ENCODE assay signal across 10 cellular contexts in the genomic region with DNA sequence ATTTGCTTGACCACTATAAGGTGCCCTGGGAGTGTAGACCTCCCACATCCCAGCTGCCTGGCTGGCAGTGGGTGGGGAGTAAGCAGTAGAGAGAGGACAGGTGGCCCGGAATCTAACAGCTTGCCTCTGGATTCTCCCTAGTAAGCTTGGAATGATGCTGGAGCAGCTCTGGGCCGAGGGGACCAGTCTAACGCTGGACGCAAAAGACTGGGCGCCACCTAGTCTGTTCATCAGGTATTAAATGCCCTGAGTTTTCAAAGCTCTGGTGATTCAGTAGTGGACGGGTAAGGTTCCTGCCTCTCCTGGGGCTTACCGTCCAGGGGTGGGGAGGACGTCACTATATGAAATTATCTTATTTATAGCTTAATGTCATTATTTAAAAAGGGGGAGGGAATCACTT. TPM values are rescaled to one million over a fixed set of nuclear protein-coding genes. Genes with fewer than 3 reads are reported as not detected.
DNase-seq lines count a peak whose midpoint lies in the region; ATAC-seq, FAIRE-seq and TF ChIP-seq lines count a peak whose summit lies in the region.
"Had no signal": no experiment of that assay in that cellular context is flagged by ENCODE, and none has a peak within 500 bp of the region (broad histone marks: within the 10 kb centered on the region; RNA-seq: fewer than 3 reads in every experiment).

No MANE protein-coding gene starts in this region.

- no peaks in the 10 kb centered on the region for H3K9me1 ChIP-seq in K562 (ENCODE audit: control insufficient read depth, insufficient read depth, low read length)

- H3K36me3 ChIP-seq in HUES48 (ENCODE audit: control insufficient read depth, insufficient read depth, low read length) (no peaks in the 10 kb centered on the region), K562 (ENCODE audit: control insufficient read depth, insufficient read depth, low read length) (no peaks in the 10 kb centered on the region), lower lobe of right lung (no peaks in the 10 kb centered on the region)
- no peaks in the 10 kb centered on the region for H3K36me3 ChIP-seq in CD4-positive, alpha-beta memory T cell (ENCODE audit: insufficient read depth, low read length)

- in situ Hi-C loops in K562 (cut with MboI), result no loop called here

- POLR2A ChIA-PET in K562 (lab: Yijun Ruan, JAX), result interaction anchor here (0.6 kb wide), 2 partner anchors 43 to 535 kb away, joined by 3 to 4 read pairs; no protein-coding TSS in a partner anchor
- POLR2A ChIA-PET in CD4-positive, alpha-beta memory T cell (lab: Charles Lee; ENCODE audit: partially characterized antibody), result no interaction called here

- H3K27ac Mint-ChIP-seq in CD4-positive, alpha-beta memory T cell, result no peak overlapping the region

- peak overlapping the region in 4 of 8 donors; percentile 17 to 73 (median 42) for H3K4me3 Mint-ChIP-seq in CD4-positive, alpha-beta memory T cell

- DNase-seq in AG09309 (ENCODE audit: low read depth) (no peak), K562 (ENCODE audit: extremely low read depth in 1 of 4, low spot score in 3 of 4) (peak in 1 of 4 experiments; percentile 15), lower lobe of right lung (no peak), epidermal melanocyte (ENCODE audit: insufficient read length, low spot score) (no peak)
- DNase-seq in CD4-positive, alpha-beta memory T cell, result no peak
- DNase-seq: DND-41, Karpas-422 had no signal

- peaks cover 29% of the 10 kb centered on the region for H3K27me3 ChIP-seq in HUES48 (ENCODE audit: control insufficient read depth, insufficient read depth, low read length)
- peaks cover 8 to 31% of the 10 kb centered on the region in 2 experiments; a peak in 4 of 5 replicates for H3K27me3 ChIP-seq in K562 (ENCODE audit: control insufficient read depth in 2 of 2, insufficient read depth in 2 of 2, low read length in 2 of 2)
- H3K27me3 ChIP-seq in lower lobe of right lung (ENCODE audit: low read depth), result peaks cover 35% of the 10 kb centered on the region
- peaks cover 10% of the 10 kb centered on the region for H3K27me3 ChIP-seq in CD4-positive, alpha-beta memory T cell (ENCODE audit: insufficient read depth, low read length)

- H4K20me1 ChIP-seq in K562 (replicated peaks; ENCODE audit: control insufficient read depth, insufficient read depth, low read length), result no peaks in the 10 kb centered on the region

- no peaks in the 10 kb centered on the region for H3K9me3 ChIP-seq in HUES48 (ENCODE audit: control insufficient read depth, insufficient read depth, low read length)
- no peaks in the 10 kb centered on the region for H3K9me3 ChIP-seq in K562 (replicated peaks; ENCODE audit: control insufficient read depth, insufficient read depth, low read depth, low read length)
- no peaks in the 10 kb centered on the region for H3K9me3 ChIP-seq in lower lobe of right lung
- H3K9me3 ChIP-seq in CD4-positive, alpha-beta memory T cell (ENCODE audit: control insufficient read depth in 1 of 2, low read length in 2 of 2), result no peaks in the 10 kb centered on the region

- H3K4me1 ChIP-seq in HUES48 (ENCODE audit: control insufficient read depth, insufficient read depth, low read length) (peaks cover 8% of the 10 kb centered on the region; the same call in 1 of the 2 replicates), K562 (replicated peaks in 1 of 2; ENCODE audit: control insufficient read depth in 2 of 2, insufficient read depth in 2 of 2, low read length in 2 of 2) (peaks cover 0 to 10% of the 10 kb centered on the region in 2 experiments; a peak in 1 of 5 replicates), lower lobe of right lung (no peaks in the 10 kb centered on the region)
- H3K4me1 ChIP-seq in CD4-positive, alpha-beta memory T cell (ENCODE audit: insufficient read depth, low read length), result no peaks in the 10 kb centered on the region

- TF ChIP-seq POLR2A in K562 (conservative IDR thresholded peaks at IDR 0.05), result no peak

- no peaks in the 10 kb centered on the region for H3K36me3 Mint-ChIP-seq in CD4-positive, alpha-beta memory T cell

- H3K27ac ChIP-seq in HUES48 (ENCODE audit: low read depth, low read length) (no peak overlapping the region), K562 (ENCODE audit: extremely low read depth, low read depth, low read length) (no peak overlapping the region), lower lobe of right lung (no peak overlapping the region)
- no peak overlapping the region for H3K27ac ChIP-seq in CD4-positive, alpha-beta memory T cell (ENCODE audit: low read depth, low read length)

- peaks cover 0 to 5% (median under 1%) of the 10 kb centered on the region in 4 donors for H3K4me1 Mint-ChIP-seq in CD4-positive, alpha-beta memory T cell

- intact Hi-C loops in K562 (cut with micrococcal nuclease), result loop anchor here (5.0 kb wide), 1 partner anchor 274 kb away; no protein-coding TSS in a partner anchor
- intact Hi-C loops in lower lobe of right lung (cut with DNase I), result no loop called here
- intact Hi-C loops in CD4-positive, alpha-beta memory T cell (cut with micrococcal nuclease), result no loop called here

- CTCF ChIA-PET in K562 (lab: Yijun Ruan, JAX; ENCODE audit: low intra/inter-chr PET ratio), result no interaction called here
- CTCF ChIA-PET in CD4-positive, alpha-beta memory T cell (lab: Charles Lee; ENCODE audit: partially characterized antibody), result interaction anchor here (0.6 to 5.9 kb wide), 3 partner anchors 9 to 327 kb away, joined by 3 to 34 read pairs (median 3); no protein-coding TSS in a partner anchor

- H3K27me3 Mint-ChIP-seq in CD4-positive, alpha-beta memory T cell, result peaks cover 24 to 38% of the 10 kb centered on the region in 2 donors

- no peak for FAIRE-seq in K562 (lab: Jason Lieb, UNC)

- no peak overlapping the region for H3K4me2 ChIP-seq in K562 (ENCODE audit: insufficient read depth, low read length)

- TF ChIP-seq RAD21 in K562 (CRISPR knock-in tag; conservative IDR thresholded peaks at IDR 0.05 in 1 of 2, IDR thresholded peaks at IDR 0.05 in 1 of 2), result 0 out of 4 replicates have a peak, but pooled peaks of 1 of the 2 experiments have one; percentile 17

- ATAC-seq in K562, result peak; percentile 62
- ATAC-seq in lower lobe of right lung, result peak; percentile 52 to 75
- no peak for ATAC-seq in GM19467 (IDR thresholded peaks at IDR 0.05; ENCODE audit: unreplicated experiment)
- ATAC-seq in HG02642 (IDR thresholded peaks at IDR 0.05; ENCODE audit: poor library complexity, unreplicated experiment), result no peak

- H3K9me3 Mint-ChIP-seq in CD4-positive, alpha-beta memory T cell, result no peaks in the 10 kb centered on the region

- no peaks in the 10 kb centered on the region for H3K79me2 ChIP-seq in K562 (ENCODE audit: control insufficient read depth, insufficient read depth, low read length)

- under 1% methylated on average over 8 of the region's 8 CpGs for WGBS in K562 (ENCODE audit: insufficient coverage, low coverage, missing lambda C conversion rate)

- BruUV-seq in K562 (replicated peaks; lab: Mats Ljungman, UMichigan), result no TSS peak

- H3K9ac ChIP-seq in HUES48 (ENCODE audit: low read depth, low read length) (peak overlapping the region; percentile 49; the same call in 1 of the 2 replicates), K562 (ENCODE audit: insufficient read depth in 1 of 2, low read depth in 2 of 2, low read length in 2 of 2) (no peak overlapping the region)

- TF ChIP-seq CTCF in AG09309 (IDR thresholded peaks at IDR 0.05; ENCODE audit: control insufficient read depth, insufficient read depth, low read depth, low read length, missing control alignments) (no peak), K562 (IDR thresholded peaks at IDR 0.05 in 2 of 3, conservative IDR thresholded peaks at IDR 0.05 in 1 of 3; ENCODE audit: insufficient read depth in 2 of 3, low read depth in 1 of 3, low read length in 3 of 3) (peak in 1 of 3 experiments; percentile 19; a peak in 2 of 6 replicates), lower lobe of right lung (IDR thresholded peaks at IDR 0.05) (no peak)

- H3K4me3 ChIP-seq in AG09309 (ENCODE audit: control insufficient read depth, low read depth, low read length) (peak overlapping the region; percentile 58), HUES48 (ENCODE audit: low read depth, low read length) (peak overlapping the region; percentile 68), K562 (no peak overlapping the region), lower lobe of right lung (no peak overlapping the region)
- no peak overlapping the region for H3K4me3 ChIP-seq in CD4-positive, alpha-beta memory T cell (ENCODE audit: low read length in 2 of 2)

- no peak overlapping the region for H2AFZ ChIP-seq in K562 (ENCODE audit: low read depth, low read length)

- TF ChIP-seq EP300 in K562 (IDR thresholded peaks at IDR 0.05; ENCODE audit: low read length), result no peak

RNA-seq across cellular contexts. Expression of a gene that starts 0.6 kb away (rescaled TPM):
- total RNA-seq in K562 (2011; cell fraction: chromatin; rRNA removed; ENCODE audit: low replicate concordance), result not detected in 2 replicates
- total RNA-seq in K562 (2011; cell fraction: nucleolus; rRNA removed), result not detected in 2 replicates
- total RNA-seq in K562 (2011; cell fraction: nucleoplasm; rRNA removed), result not detected in 2 replicates
- total RNA-seq in K562 (2014; rRNA removed), result not detected in 2 replicates
- total RNA-seq in K562 (2014; rRNA removed; fragmentation: Illumina TruSeq; extraction: Trizol), result not detected in 2 replicates
- total RNA-seq in K562 (2015; rRNA removed; fragmentation: Illumina TruSeq; extraction: Trizol), result not detected in 2 replicates
- not detected in 2 replicates for total RNA-seq in K562 (2021)
- not detected in 2 replicates for polyA plus RNA-seq in K562 (2011; rRNA removed)
- polyA plus RNA-seq in K562 (2011; cell fraction: cytosol; rRNA removed), result not detected in 2 replicates
- not detected in 2 replicates for polyA plus RNA-seq in K562 (2011; cell fraction: nucleus; rRNA removed)
- polyA plus RNA-seq in K562 (2012), result not detected in 2 replicates
- polyA plus RNA-seq in K562 (2014; fragmentation: Illumina TruSeq; extraction: Trizol), result not detected in 2 replicates
- not detected for polyA plus RNA-seq in K562 (2014; fragmentation: Nextera tagmentation; extraction: Ambion mirVana)
- polyA plus RNA-seq in K562 (2014; rRNA removed), result not detected in 2 replicates
- polyA minus RNA-seq in K562 (2011; rRNA and poly(A)+ RNA removed), result not detected in 2 replicates
- polyA minus RNA-seq in K562 (2011; cell fraction: cytosol; rRNA and poly(A)+ RNA removed), result not detected in 2 replicates
- polyA minus RNA-seq in K562 (2011; cell fraction: nucleus; rRNA and poly(A)+ RNA removed), result not detected in 2 replicates
- total RNA-seq in lower lobe of right lung, result 2.0 TPM
- not detected for total RNA-seq in CD4-positive, alpha-beta memory T cell
- not detected for polyA plus RNA-seq in CD4-positive, alpha-beta memory T cell

Comparison
In these comparisons a context has a peak if more than half of its experiments do, and no peak if none do; other contexts are left out.
1. H3K4me3 ChIP-seq: peak in AG09309 (single experiment) and HUES48 (single experiment); none in K562 (single experiment), lower lobe of right lung (single experiment) and CD4-positive, alpha-beta memory T cell (0 of 2).
2. ATAC-seq: peak in K562 (single experiment) and lower lobe of right lung (2 of 2); none in GM19467 (single experiment) and HG02642 (single experiment).